24 cellular contexts compared by ENCODE assay signal in the genomic region with DNA sequence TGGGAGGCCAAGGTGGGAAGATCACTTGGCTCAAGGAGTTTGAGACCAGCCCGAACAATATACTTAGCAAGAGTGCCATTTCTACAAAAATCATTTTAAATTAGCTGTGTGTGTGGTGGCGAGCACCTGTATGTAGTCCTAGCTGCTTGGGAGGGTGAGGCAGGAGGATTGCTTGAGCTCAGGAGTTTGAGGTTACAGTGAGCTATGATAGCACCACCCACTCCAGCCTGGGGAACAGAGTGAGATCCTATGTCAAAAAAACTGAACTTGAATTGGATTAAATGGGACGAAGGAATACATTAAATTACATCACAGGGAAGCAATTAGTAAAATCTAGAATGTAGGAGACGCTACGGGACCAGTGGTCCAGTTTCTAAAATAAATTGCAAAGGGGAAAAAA.
"Had no signal": no experiment of that assay in that cellular context is flagged by ENCODE, and none has a peak within 500 bp of the region (broad histone marks: within the 10 kb centered on the region; RNA-seq: fewer than 3 reads in every experiment).

No MANE protein-coding gene starts in this region.

- H3K9me3 Mint-ChIP-seq: naive thymus-derived CD4-positive, alpha-beta T cell; nephron; neural progenitor cell had no signal

- H3K27me3 Mint-ChIP-seq: naive thymus-derived CD4-positive, alpha-beta T cell had no signal

- DNase-seq: dorsolateral prefrontal cortex; effector CD4-positive, alpha-beta T cell; heart left ventricle; left cardiac atrium; left lung; mesendoderm; midbrain; naive thymus-derived CD4-positive, alpha-beta T cell; stimulated activated CD4-positive, alpha-beta T cell treated with anti-CD3 and anti-CD28 coated beads, Interleukin-12 subunit alpha, Interleukin-12 subunit beta, amount 100 ng/mL, for 4 hours; stimulated activated CD4-positive, alpha-beta T cell treated with anti-CD3 and anti-CD28 coated beads, Interleukin-1b, Interleukin-23, amount 100 ng/mL, for 48 hours; stimulated activated CD4-positive, alpha-beta T cell treated with anti-CD3 and anti-CD28 coated beads, Interleukin-4, amount 100 ng/mL, for 1 hour; stimulated activated CD8-positive, alpha-beta memory T cell treated with anti-CD3 and anti-CD28 coated beads, Interleukin-4, amount 100 ng/mL, for 48 hours; stimulated activated naive CD4-positive, alpha-beta T cell; substantia nigra; testis; tibial artery; upper lobe of left lung had no signal

- H3K4me3 Mint-ChIP-seq: nephron, neural progenitor cell had no signal

- H3K4me3 ChIP-seq: dorsolateral prefrontal cortex, heart left ventricle, hepatocyte, left lung, neural progenitor cell, prostate gland, right atrium auricular region, smooth muscle cell, testis, tibial artery, upper lobe of left lung had no signal

- H3K9me3 ChIP-seq: heart left ventricle, left lung, prostate gland, right atrium auricular region, testis, tibial artery, upper lobe of left lung had no signal

- H3K27me3 ChIP-seq: dorsolateral prefrontal cortex, heart left ventricle, hepatocyte, left lung, neural progenitor cell, right atrium auricular region, testis, tibial artery, upper lobe of left lung had no signal

- H3K36me3 ChIP-seq: neural progenitor cell, prostate gland had no signal

- H3K27ac ChIP-seq: dorsolateral prefrontal cortex, heart left ventricle, hepatocyte, left lung, neural progenitor cell, right atrium auricular region, testis, tibial artery, upper lobe of left lung had no signal

- H3K27ac Mint-ChIP-seq: neural progenitor cell had no signal

- ATAC-seq: heart left ventricle; left cardiac atrium; left lung; naive thymus-derived CD4-positive, alpha-beta T cell; sciatic nerve had no signal
